ENCODE assay signal across 3 cellular contexts in genomic region chr11:102623128-102623527, GRCh38.
TF ChIP-seq lines count a peak whose summit lies in the region.

No MANE protein-coding gene starts in this region.

TF ChIP-seq in A549, 52 proteins besides CTCF, POLR2A, EP300 and RAD21:
- TF ChIP-seq RCOR1 (IDR thresholded peaks at IDR 0.05; ENCODE audit: low read depth, low read length) (no peak), MAFK (IDR thresholded peaks at IDR 0.05; ENCODE audit: partially characterized antibody) (peak; percentile 12)
TF ChIP-seq in A549: peak in this region for 1.

TF ChIP-seq in K562, 482 proteins besides CTCF, POLR2A, EP300 and RAD21:
- peak; percentile 24; the same call in 1 of the 2 replicates for TF ChIP-seq ZNF316 (IDR thresholded peaks at IDR 0.05)
- no peak for TF ChIP-seq ZNF124 (CRISPR knock-in tag; IDR thresholded peaks at IDR 0.05)

TF ChIP-seq in HepG2, 621 proteins besides CTCF, POLR2A, EP300 and RAD21:
- TF ChIP-seq, protein P1, sequence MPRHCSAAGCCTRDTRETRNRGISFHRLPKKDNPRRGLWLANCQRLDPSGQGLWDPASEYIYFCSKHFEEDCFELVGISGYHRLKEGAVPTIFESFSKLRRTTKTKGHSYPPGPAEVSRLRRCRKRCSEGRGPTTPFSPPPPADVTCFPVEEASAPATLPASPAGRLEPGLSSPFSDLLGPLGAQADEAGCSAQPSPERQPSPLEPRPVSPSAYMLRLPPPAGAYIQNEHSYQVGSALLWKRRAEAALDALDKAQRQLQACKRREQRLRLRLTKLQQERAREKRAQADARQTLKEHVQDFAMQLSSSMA (CRISPR knock-in tag; IDR thresholded peaks at IDR 0.05), result no peak
- TF ChIP-seq, protein P2, sequence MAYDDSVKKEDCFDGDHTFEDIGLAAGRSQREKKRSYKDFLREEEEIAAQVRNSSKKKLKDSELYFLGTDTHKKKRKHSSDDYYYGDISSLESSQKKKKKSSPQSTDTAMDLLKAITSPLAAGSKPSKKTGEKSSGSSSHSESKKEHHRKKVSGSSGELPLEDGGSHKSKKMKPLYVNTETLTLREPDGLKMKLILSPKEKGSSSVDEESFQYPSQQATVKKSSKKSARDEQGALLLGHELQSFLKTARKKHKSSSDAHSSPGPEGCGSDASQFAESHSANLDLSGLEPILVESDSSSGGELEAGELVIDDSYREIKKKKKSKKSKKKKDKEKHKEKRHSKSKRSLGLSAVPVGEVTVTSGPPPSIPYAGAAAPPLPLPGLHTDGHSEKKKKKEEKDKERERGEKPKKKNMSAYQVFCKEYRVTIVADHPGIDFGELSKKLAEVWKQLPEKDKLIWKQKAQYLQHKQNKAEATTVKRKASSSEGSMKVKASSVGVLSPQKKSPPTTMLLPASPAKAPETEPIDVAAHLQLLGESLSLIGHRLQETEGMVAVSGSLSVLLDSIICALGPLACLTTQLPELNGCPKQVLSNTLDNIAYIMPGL (CRISPR knock-in tag; IDR thresholded peaks at IDR 0.05; ENCODE audit: borderline replicate concordance in 1 of 2, low read depth in 1 of 2), result no peak
- TF ChIP-seq ZNF10 (CRISPR knock-in tag; IDR thresholded peaks at IDR 0.05; ENCODE audit: borderline replicate concordance, low read depth) (no peak), NCOA5 (CRISPR knock-in tag; IDR thresholded peaks at IDR 0.05) (no peak), SAFB2 (CRISPR knock-in tag; IDR thresholded peaks at IDR 0.05; ENCODE audit: borderline replicate concordance, low read depth) (no peak), PAWR (CRISPR knock-in tag; IDR thresholded peaks at IDR 0.05; ENCODE audit: borderline replicate concordance) (no peak), IRF2 (CRISPR knock-in tag; IDR thresholded peaks at IDR 0.05) (no peak), ZSCAN22 (CRISPR knock-in tag; IDR thresholded peaks at IDR 0.05) (no peak), ZSCAN12 (CRISPR knock-in tag; IDR thresholded peaks at IDR 0.05) (no peak)
